In the genomic region with DNA sequence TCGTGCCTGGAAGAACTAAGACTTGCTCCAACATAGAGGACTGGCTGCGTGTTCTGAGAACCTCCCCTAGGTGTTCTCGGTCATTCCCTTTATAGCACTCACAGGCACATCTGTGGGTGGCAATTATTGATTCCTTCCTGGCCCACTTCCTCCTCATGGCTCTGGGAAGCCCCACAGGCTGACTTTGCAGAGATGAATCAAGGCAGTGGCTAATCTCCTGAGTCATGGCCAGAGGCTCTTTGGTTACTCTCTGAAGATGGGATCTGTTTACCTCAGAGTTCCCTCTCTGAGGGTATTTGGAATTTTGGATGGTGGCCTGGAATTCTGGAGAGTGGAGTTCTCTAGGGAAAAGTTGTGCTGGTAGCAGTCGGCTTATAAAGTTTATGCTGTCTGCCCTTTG, we compare ENCODE assay signal across 1 cellular context.
TF ChIP-seq lines count a peak whose summit lies in the region.

No MANE protein-coding gene starts in this region.

TF ChIP-seq in SK-N-SH, 30 proteins besides CTCF, POLR2A, EP300 and RAD21 (continued from another document):
- TF ChIP-seq, protein P1, sequence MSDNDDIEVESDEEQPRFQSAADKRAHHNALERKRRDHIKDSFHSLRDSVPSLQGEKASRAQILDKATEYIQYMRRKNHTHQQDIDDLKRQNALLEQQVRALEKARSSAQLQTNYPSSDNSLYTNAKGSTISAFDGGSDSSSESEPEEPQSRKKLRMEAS (IDR thresholded peaks at IDR 0.05; ENCODE audit: low read depth): peak; percentile 66
- TF ChIP-seq ELF1 (IDR thresholded peaks at IDR 0.05) (peak; percentile 28; the same call in 1 of the 2 replicates), MXI1 (IDR thresholded peaks at IDR 0.05; ENCODE audit: low read depth, low read length) (no peak), SIN3A (IDR thresholded peaks at IDR 0.05; ENCODE audit: borderline replicate concordance, low read depth, low read length) (no peak), TCF12 (IDR thresholded peaks at IDR 0.05) (peak; percentile 77), GATA2 (CRISPR knock-in tag; IDR thresholded peaks at IDR 0.05) (no peak), EZH2phosphoT487 (IDR thresholded peaks at IDR 0.05; ENCODE audit: borderline replicate concordance, low read depth) (no peak), JUND (IDR thresholded peaks at IDR 0.05) (peak; percentile 70), NRF1 (IDR thresholded peaks at IDR 0.05; ENCODE audit: low read depth, low read length) (no peak), USF1 (IDR thresholded peaks at IDR 0.05; ENCODE audit: borderline replicate concordance, low read depth) (no peak), RFX5 (IDR thresholded peaks at IDR 0.05; ENCODE audit: low read length) (no peak), PBX3 (IDR thresholded peaks at IDR 0.05) (peak; percentile 69), RXRA (IDR thresholded peaks at IDR 0.05; ENCODE audit: borderline replicate concordance, low read depth) (peak; percentile 65; the same call in 1 of the 2 replicates), ZBTB33 (IDR thresholded peaks at IDR 0.05; ENCODE audit: borderline replicate concordance, low read depth) (no peak; the same call in 1 of the 2 replicates), FOXM1 (IDR thresholded peaks at IDR 0.05; ENCODE audit: low read depth) (0 out of 2 replicates have a peak, but pooled peaks have one; percentile 37)
- TF ChIP-seq, protein P2, sequence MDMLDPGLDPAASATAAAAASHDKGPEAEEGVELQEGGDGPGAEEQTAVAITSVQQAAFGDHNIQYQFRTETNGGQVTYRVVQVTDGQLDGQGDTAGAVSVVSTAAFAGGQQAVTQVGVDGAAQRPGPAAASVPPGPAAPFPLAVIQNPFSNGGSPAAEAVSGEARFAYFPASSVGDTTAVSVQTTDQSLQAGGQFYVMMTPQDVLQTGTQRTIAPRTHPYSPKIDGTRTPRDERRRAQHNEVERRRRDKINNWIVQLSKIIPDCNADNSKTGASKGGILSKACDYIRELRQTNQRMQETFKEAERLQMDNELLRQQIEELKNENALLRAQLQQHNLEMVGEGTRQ (IDR thresholded peaks at IDR 0.05; ENCODE audit: borderline replicate concordance, low read depth, low read length): no peak
TF ChIP-seq in SK-N-SH: peak in this region for 12.
